Comparison of ENCODE assay signal across 20 cellular contexts in genomic region chrX:23789386-23790146, GRCh38. TPM values are rescaled to one million over a fixed set of nuclear protein-coding genes. Genes with fewer than 3 reads are reported as not detected.
DNase-seq lines count a peak whose midpoint lies in the region; ATAC-seq, FAIRE-seq and TF ChIP-seq lines count a peak whose summit lies in the region.
"Had no signal": no experiment of that assay in that cellular context is flagged by ENCODE, and none has a peak within 500 bp of the region (broad histone marks: within the 10 kb centered on the region; RNA-seq: fewer than 3 reads in every experiment).

No MANE protein-coding gene starts in this region.

- H3K27me3 ChIP-seq in HCT116 (ENCODE audit: insufficient read depth, low read length) (no peaks in the 10 kb centered on the region), Panc1 (ENCODE audit: control insufficient read depth, insufficient read depth, low read length) (no peaks in the 10 kb centered on the region), HepG2 (ENCODE audit: control insufficient read depth in 1 of 2, insufficient read depth in 2 of 2, low read length in 2 of 2) (no peaks in the 10 kb centered on the region), small intestine (ENCODE audit: control insufficient read depth in 2 of 2, insufficient read depth in 2 of 2, low read length in 2 of 2) (no peaks in the 10 kb centered on the region), mammary epithelial cell (ENCODE audit: insufficient read depth, low read length) (no peaks in the 10 kb centered on the region)
- H3K27me3 ChIP-seq: heart left ventricle, suprapubic skin, vagina had no signal

- TF ChIP-seq POLR2A in HCT116 (IDR thresholded peaks at IDR 0.05; ENCODE audit: borderline replicate concordance, extremely low read depth, insufficient read depth, insufficient read length) = no peak
- TF ChIP-seq POLR2A in HepG2 (IDR thresholded peaks at IDR 0.05; ENCODE audit: insufficient read depth in 1 of 2, low read depth in 2 of 2, low read length in 2 of 2) = no peak

- H3K4me3 ChIP-seq in HCT116 (replicated peaks in 1 of 2; ENCODE audit: low read depth in 1 of 2, low read length in 2 of 2) = no peak overlapping the region
- no peak overlapping the region for H3K4me3 ChIP-seq in Panc1 (ENCODE audit: low read depth in 2 of 2, low read length in 2 of 2)
- no peak overlapping the region for H3K4me3 ChIP-seq in HepG2 (replicated peaks in 1 of 3; ENCODE audit: insufficient read depth in 1 of 3, low read depth in 2 of 3, low read length in 3 of 3)
- H3K4me3 ChIP-seq in small intestine (ENCODE audit: low read depth in 1 of 2, low read length in 2 of 2) = no peak overlapping the region
- H3K4me3 ChIP-seq in mammary epithelial cell (replicated peaks in 1 of 3; ENCODE audit: insufficient read depth in 1 of 3, low read depth in 2 of 3, low read length in 3 of 3) = no peak overlapping the region
- H3K4me3 ChIP-seq: heart left ventricle, left ventricle myocardium inferior, psoas muscle, smooth muscle cell, suprapubic skin, vagina had no signal

- POLR2A ChIA-PET in HCT116 (lab: Charles Lee) = interaction anchor here (7.7 kb wide), 1 partner anchor 112 kb away, joined by 75 read pairs; no protein-coding TSS in a partner anchor
- POLR2A ChIA-PET in Panc1 (lab: Charles Lee) = interaction anchor here (0.6 to 1.6 kb wide), 5 partner anchors 18 to 109 kb away, joined by 3 to 12 read pairs (median 7); partner anchors contain the start of gene ACOT9
- POLR2A ChIA-PET in HepG2 (lab: Yijun Ruan, JAX) = no interaction called here

- H4K20me1 ChIP-seq in HCT116 (ENCODE audit: insufficient read depth) (0 out of 2 replicates have a peak, but pooled peaks cover 6% of the 10 kb centered on the region), HepG2 (ENCODE audit: insufficient read depth, low read length) (peaks cover 7% of the 10 kb centered on the region), mammary epithelial cell (ENCODE audit: insufficient read depth, low read length) (no peaks in the 10 kb centered on the region)

- ATAC-seq in HCT116 = no peak
- no peak; the same call in 1 of the 2 replicates for ATAC-seq in Panc1
- ATAC-seq in HepG2 = peak; percentile 40
- no peak for ATAC-seq in HG03565 (IDR thresholded peaks at IDR 0.05; ENCODE audit: unreplicated experiment)
- ATAC-seq: activated CD8-positive, alpha-beta T cell treated with anti-CD3 and anti-CD28 coated beads for 36 hours; heart left ventricle; stimulated activated memory B cell treated with anti-CD40 and anti-IgM and Interleukin-4, amounts not matched to agents 10 μg/mL and 1 μg/mL and 100 μg/mL, for 72 hours had no signal

- H3K9ac ChIP-seq in HCT116 (ENCODE audit: low read length) = no peak overlapping the region
- H3K9ac ChIP-seq in HepG2 (ENCODE audit: insufficient read depth, low read depth, low read length) = peak overlapping the region; percentile 39; the same call in 1 of the 2 replicates
- no peak overlapping the region for H3K9ac ChIP-seq in mammary epithelial cell (ENCODE audit: insufficient read depth, low read length)

- no peaks in the 10 kb centered on the region for H3K9me2 ChIP-seq in HCT116 (ENCODE audit: insufficient read depth)

- FAIRE-seq in HepG2 (lab: Jason Lieb, UNC) (no peak), small intestine (lab: Jason Lieb, UNC) (no peak)

- no peak for TF ChIP-seq CTCF in HCT116 (IDR thresholded peaks at IDR 0.05 in 2 of 3, conservative IDR thresholded peaks at IDR 0.05 in 1 of 3; ENCODE audit: borderline replicate concordance in 1 of 3, insufficient read depth in 1 of 3, low read depth in 2 of 3, low read length in 2 of 3)
- TF ChIP-seq CTCF in Panc1 (IDR thresholded peaks at IDR 0.05) = no peak
- no peak for TF ChIP-seq CTCF in HepG2 (CRISPR knock-in tag; IDR thresholded peaks at IDR 0.05)
- TF ChIP-seq CTCF in mammary epithelial cell (conservative IDR thresholded peaks at IDR 0.05 in 1 of 2, IDR thresholded peaks at IDR 0.05 in 1 of 2; ENCODE audit: extremely low read depth in 1 of 2, insufficient read depth in 1 of 2, low read depth in 1 of 2, low read length in 2 of 2) = no peak

- 0 out of 2 replicates have a peak overlapping the region, but pooled peaks have one; percentile 14 for H3K27ac ChIP-seq in HCT116 (ENCODE audit: low read depth, low read length)
- 0 out of 2 replicates have a peak overlapping the region, but pooled peaks have one; percentile 23 for H3K27ac ChIP-seq in Panc1 (ENCODE audit: low read length)
- peak overlapping the region; percentile 48 for H3K27ac ChIP-seq in HepG2 (ENCODE audit: extremely low read length, insufficient read depth, low read length)
- H3K27ac ChIP-seq in small intestine (ENCODE audit: low read depth in 1 of 2, low read length in 1 of 2) = peak overlapping the region; percentile 55 to 65
- no peak overlapping the region for H3K27ac ChIP-seq in mammary epithelial cell (ENCODE audit: insufficient read depth, low read depth, low read length)
- H3K27ac ChIP-seq: left ventricle myocardium inferior, psoas muscle, suprapubic skin, vagina had no signal

- H3K4me1 ChIP-seq in HCT116 (ENCODE audit: control insufficient read depth in 1 of 2, insufficient read depth in 2 of 2, low read length in 2 of 2) (peaks cover 25 to 35% of the 10 kb centered on the region in 2 experiments), Panc1 (ENCODE audit: control insufficient read depth, insufficient read depth, low read length) (no peaks in the 10 kb centered on the region), HepG2 (ENCODE audit: insufficient read depth, low read length) (peaks cover 34% of the 10 kb centered on the region), small intestine (ENCODE audit: control insufficient read depth in 2 of 2, insufficient read depth in 1 of 2, low read depth in 1 of 2, low read length in 1 of 2) (peaks cover 0 to 6% of the 10 kb centered on the region in 2 donors), mammary epithelial cell (ENCODE audit: insufficient read depth, low read length) (peaks cover 6% of the 10 kb centered on the region)
- H3K4me1 ChIP-seq: psoas muscle, suprapubic skin, vagina had no signal

- TF ChIP-seq EP300 in HepG2 (IDR thresholded peaks at IDR 0.05; ENCODE audit: low read depth in 2 of 2, low read length in 2 of 2) = no peak
- TF ChIP-seq EP300 in HepG2 (CRISPR knock-in tag; IDR thresholded peaks at IDR 0.05; ENCODE audit: borderline replicate concordance) = no peak

- TF ChIP-seq RAD21 in HCT116 (IDR thresholded peaks at IDR 0.05; ENCODE audit: low read depth) = no peak
- TF ChIP-seq RAD21 in HepG2 (CRISPR knock-in tag; IDR thresholded peaks at IDR 0.05) = no peak

- H3K9me3 ChIP-seq in HCT116 (ENCODE audit: control insufficient read depth in 1 of 2, insufficient read depth in 1 of 2, low read depth in 1 of 2, low read length in 2 of 2) = no peaks in the 10 kb centered on the region
- H3K9me3 ChIP-seq in Panc1 (ENCODE audit: control insufficient read depth, insufficient read depth, low read depth, low read length) = no peaks in the 10 kb centered on the region
- H3K9me3 ChIP-seq in HepG2 (ENCODE audit: low read length) = no peaks in the 10 kb centered on the region
- H3K9me3 ChIP-seq in small intestine (ENCODE audit: control insufficient read depth, low read depth) = no peaks in the 10 kb centered on the region
- H3K9me3 ChIP-seq in mammary epithelial cell (replicated peaks; ENCODE audit: insufficient read depth, low read length) = no peaks in the 10 kb centered on the region
- H3K9me3 ChIP-seq: heart left ventricle, left ventricle myocardium inferior, psoas muscle, suprapubic skin, vagina had no signal

- RAD21 ChIA-PET in HCT116 (lab: Charles Lee; ENCODE audit: low non-redundant PET in 1 of 2, low total read pairs in 2 of 2, uncharacterized antibody in 2 of 2, unreplicated experiment in 2 of 2) = no interaction called here

- H2AFZ ChIP-seq in HCT116 (ENCODE audit: low read depth, low read length, poor library complexity, severe bottlenecking) = no peak overlapping the region
- no peak overlapping the region for H2AFZ ChIP-seq in HepG2 (ENCODE audit: low read length)
- H2AFZ ChIP-seq in mammary epithelial cell (ENCODE audit: low read depth, low read length) = no peak overlapping the region

- WGBS in HepG2 (ENCODE audit: low lambda C conversion rate) = 97% methylated on average over 6 of the region's 8 CpGs
- WGBS in small intestine, 3 donors = 70 to 78% (median 74%) methylated on average over 8 of the region's 8 CpGs
- WGBS in mammary epithelial cell (ENCODE audit: low coverage, missing lambda C conversion rate) = 78% methylated on average over 8 of the region's 8 CpGs

- H3K36me3 ChIP-seq in HCT116 (ENCODE audit: control insufficient read depth in 1 of 2, insufficient read depth in 2 of 2, low read length in 2 of 2) (peaks cover 2 to 8% of the 10 kb centered on the region in 2 experiments; a peak in 2 of 4 replicates), Panc1 (ENCODE audit: control insufficient read depth, insufficient read depth, low read length) (peaks cover 3% of the 10 kb centered on the region; the same call in 1 of the 2 replicates), HepG2 (replicated peaks in 1 of 2; ENCODE audit: control insufficient read depth in 1 of 2, insufficient read depth in 2 of 2, low read length in 2 of 2) (peaks cover 0 to 1% of the 10 kb centered on the region in 2 experiments; a peak in 2 of 5 replicates), small intestine (ENCODE audit: control insufficient read depth in 2 of 2, insufficient read depth in 2 of 2, low read length in 2 of 2) (peaks cover 0 to 3% of the 10 kb centered on the region in 2 donors), mammary epithelial cell (ENCODE audit: insufficient read depth, low read length) (no peaks in the 10 kb centered on the region)
- H3K36me3 ChIP-seq: suprapubic skin, vagina had no signal

- DNase-seq in HCT116 (ENCODE audit: low read depth, low spot score) (no peak), Panc1 (ENCODE audit: low read depth, low spot score) (no peak), HepG2 (ENCODE audit: low spot score) (no peak), small intestine (no peak), T-helper 2 cell (no peak), mammary epithelial cell (no peak)
- DNase-seq: activated CD4-positive, alpha-beta T cell treated with anti-CD3 and anti-CD28 coated beads for 1 hour; activated CD8-positive, alpha-beta T cell treated with anti-CD3 and anti-CD28 coated beads for 36 hours; heart left ventricle; KG1; left ventricle myocardium inferior; NCI-H1694; NCI-H526; psoas muscle; T-helper 1 cell had no signal

- CTCF ChIA-PET in HCT116 (lab: Charles Lee) = no interaction called here
- CTCF ChIA-PET in Panc1 (lab: Charles Lee) = no interaction called here
- CTCF ChIA-PET in HepG2 (lab: Yijun Ruan, JAX; ENCODE audit: low intra/inter-chr PET ratio, low total read pairs) = no interaction called here
- CTCF ChIA-PET in mammary epithelial cell (lab: Charles Lee; ENCODE audit: low non-redundant PET) = no interaction called here

- dilution Hi-C loops in mammary epithelial cell (cut with HindIII; ENCODE audit: low sequenced_read_pairs) = loop anchor here (5.0 kb wide), 1 partner anchor 113 kb away; no protein-coding TSS in a partner anchor

- in situ Hi-C loops in Panc1 (cut with HindIII; ENCODE audit: low pct_unique_long_range_greater_than_20kb, low sequenced_read_pairs) (no loop called here), HepG2 (cut with HindIII; ENCODE audit: extremely low pct_ligation_motif_present, low pct_unique_long_range_greater_than_20kb) (no loop called here), mammary epithelial cell (cut with MboI; ENCODE audit: low sequenced_read_pairs in 2 of 2) (no loop called here)

- no peak overlapping the region for H3K4me2 ChIP-seq in HCT116 (ENCODE audit: low read length)
- H3K4me2 ChIP-seq in HepG2 (ENCODE audit: low read depth, low read length) = peak overlapping the region; percentile 42; the same call in 1 of the 2 replicates
- no peak overlapping the region for H3K4me2 ChIP-seq in mammary epithelial cell (ENCODE audit: insufficient read depth, low read depth, low read length)
- H3K4me2 ChIP-seq: smooth muscle cell had no signal

- peaks cover 7% of the 10 kb centered on the region; the same call in 1 of the 2 replicates for H3K79me2 ChIP-seq in HCT116 (ENCODE audit: insufficient read depth, low read length)
- peaks cover 6% of the 10 kb centered on the region for H3K79me2 ChIP-seq in HepG2 (ENCODE audit: insufficient read depth, low read length)
- H3K79me2 ChIP-seq in mammary epithelial cell (ENCODE audit: insufficient read depth, low read length) = peaks cover 6% of the 10 kb centered on the region

- intact Hi-C loops in HCT116 (cut with micrococcal nuclease) = loop anchor here (2.0 kb wide), 1 partner anchor 17 kb away; no protein-coding TSS in a partner anchor
- intact Hi-C loops in Panc1 (cut with micrococcal nuclease; ENCODE audit: unreplicated experiment) = no loop called here
- intact Hi-C loops in HepG2 (cut with micrococcal nuclease; ENCODE audit: unreplicated experiment) = loop anchor here (2.0 to 10.0 kb wide), 2 partner anchors 15 to 1945 kb away; no protein-coding TSS in a partner anchor
- intact Hi-C loops in mammary epithelial cell (cut with micrococcal nuclease) = loop anchor here (10.0 kb wide), 1 partner anchor 235 kb away; the partner anchor contains the start of gene KLHL15

- no TSS peak for BruUV-seq in HCT116 (replicated peaks; lab: Mats Ljungman, UMichigan)
- no TSS peak for BruUV-seq in Panc1 (replicated peaks; lab: Mats Ljungman, UMichigan)
- no TSS peak for BruUV-seq in HepG2 (replicated peaks; lab: Mats Ljungman, UMichigan)
- BruUV-seq in mammary epithelial cell (replicated peaks; lab: Mats Ljungman, UMichigan) = no TSS peak

RNA-seq across cellular contexts. Expression of gene SAT1, which starts 6.6 kb away (rescaled TPM):
- total RNA-seq in HCT116 (2021; ENCODE audit: unreplicated experiment) = 821 TPM
- 1,117 and 1,190 TPM in 2 replicates for polyA plus RNA-seq in HCT116 (2012)
- total RNA-seq in Panc1 (2021; ENCODE audit: unreplicated experiment) = 173 TPM
- polyA plus RNA-seq in Panc1 (2012; ENCODE audit: insufficient read length) = 215 TPM
- total RNA-seq in HepG2 (2016; rRNA removed; fragmentation: Illumina TruSeq; extraction: Trizol) = 216 and 237 TPM in 2 replicates
- 71.5 and 78.9 TPM in 2 replicates for total RNA-seq in HepG2 (2016; cell fraction: cytosol; rRNA removed; fragmentation: Illumina TruSeq; extraction: Trizol; ENCODE audit: low read depth)
- total RNA-seq in HepG2 (2016; cell fraction: insoluble cytoplasmic fraction; rRNA removed; fragmentation: Illumina TruSeq; extraction: Trizol) = 224 and 242 TPM in 2 replicates
- total RNA-seq in HepG2 (2016; cell fraction: membrane; rRNA removed; fragmentation: Illumina TruSeq; extraction: Trizol) = 183 and 209 TPM in 2 replicates
- 221 and 242 TPM in 2 replicates for total RNA-seq in HepG2 (2016; cell fraction: nucleus; rRNA removed; fragmentation: Illumina TruSeq; extraction: Trizol)
- polyA plus RNA-seq in HepG2 (2011; rRNA removed) = 1,213 and 1,243 TPM in 2 replicates
- polyA plus RNA-seq in HepG2 (2011; cell fraction: cytosol; rRNA removed) = 501 and 788 TPM in 2 replicates
- polyA plus RNA-seq in HepG2 (2011; cell fraction: nucleus; rRNA removed) = 2,273 and 3,133 TPM in 2 replicates
- 931 and 961 TPM in 2 replicates for polyA plus RNA-seq in HepG2 (2012)
- polyA plus RNA-seq in HepG2 (2016; cell fraction: cytosol; fragmentation: Illumina TruSeq; extraction: Trizol; ENCODE audit: low read depth) = 82.9 and 86.6 TPM in 2 replicates
- 238 and 267 TPM in 2 replicates for polyA plus RNA-seq in HepG2 (2016; cell fraction: insoluble cytoplasmic fraction; fragmentation: Illumina TruSeq; extraction: Trizol; ENCODE audit: low read depth)
- polyA plus RNA-seq in HepG2 (2016; cell fraction: membrane; fragmentation: Illumina TruSeq; extraction: Trizol; ENCODE audit: low read depth) = 166 and 177 TPM in 2 replicates
- 367 and 400 TPM in 2 replicates for polyA plus RNA-seq in HepG2 (2016; cell fraction: nucleus; fragmentation: Illumina TruSeq; extraction: Trizol; ENCODE audit: insufficient read depth, low read depth)
- 38.8 and 128 TPM in 2 replicates for polyA minus RNA-seq in HepG2 (2011; rRNA and poly(A)+ RNA removed; ENCODE audit: low replicate concordance)
- 149 and 175 TPM in 2 replicates for polyA minus RNA-seq in HepG2 (2011; cell fraction: cytosol; rRNA and poly(A)+ RNA removed)
- 734 and 963 TPM in 2 replicates for polyA minus RNA-seq in HepG2 (2011; cell fraction: nucleus; rRNA and poly(A)+ RNA removed)
- polyA plus RNA-seq in small intestine = 1,000 to 10,000 TPM in 1 of 3 donors, 100 to 1,000 TPM in 2; 412 to 1,273 (median 926) TPM
- 100 to 1,000 TPM; 453 to 593 TPM for total RNA-seq in mammary epithelial cell
- polyA plus RNA-seq in mammary epithelial cell = 296 TPM
- polyA minus RNA-seq in mammary epithelial cell = 156 TPM

RNA-seq across cellular contexts. Expression of gene ACOT9, which starts 46.5 kb away (rescaled TPM):
- total RNA-seq in HCT116 (2021; ENCODE audit: unreplicated experiment) (59.7 TPM), Panc1 (2021; ENCODE audit: unreplicated experiment) (44.5 TPM), HepG2 (2016; rRNA removed; fragmentation: Illumina TruSeq; extraction: Trizol) (35.1 and 36.9 TPM in 2 replicates), mammary epithelial cell (10 to 100 TPM; 57.8 to 74.1 TPM)
- polyA plus RNA-seq in HCT116 (2012) = 41.2 and 49.7 TPM in 2 replicates
- polyA plus RNA-seq in Panc1 (2012; ENCODE audit: insufficient read length) = 28.7 TPM
- total RNA-seq in HepG2 (2016; cell fraction: cytosol; rRNA removed; fragmentation: Illumina TruSeq; extraction: Trizol; ENCODE audit: low read depth) = 9.2 and 9.7 TPM in 2 replicates
- 34.3 and 34.8 TPM in 2 replicates for total RNA-seq in HepG2 (2016; cell fraction: insoluble cytoplasmic fraction; rRNA removed; fragmentation: Illumina TruSeq; extraction: Trizol)
- 9.3 and 11.4 TPM in 2 replicates for total RNA-seq in HepG2 (2016; cell fraction: membrane; rRNA removed; fragmentation: Illumina TruSeq; extraction: Trizol)
- total RNA-seq in HepG2 (2016; cell fraction: nucleus; rRNA removed; fragmentation: Illumina TruSeq; extraction: Trizol) = 35.5 and 38.1 TPM in 2 replicates
- polyA plus RNA-seq in HepG2 (2011; rRNA removed) (28.7 and 33.3 TPM in 2 replicates), small intestine (10 to 100 TPM; 20.1 to 43.8 (median 41.3) TPM), mammary epithelial cell (45.4 TPM)
- 13.6 and 18.4 TPM in 2 replicates for polyA plus RNA-seq in HepG2 (2011; cell fraction: cytosol; rRNA removed)
- polyA plus RNA-seq in HepG2 (2011; cell fraction: nucleus; rRNA removed) = 46.5 and 58.9 TPM in 2 replicates
- 21.9 and 23.2 TPM in 2 replicates for polyA plus RNA-seq in HepG2 (2012)
- 3.1 and 3.8 TPM in 2 replicates for polyA plus RNA-seq in HepG2 (2016; cell fraction: cytosol; fragmentation: Illumina TruSeq; extraction: Trizol; ENCODE audit: low read depth)
- 26.2 and 26.3 TPM in 2 replicates for polyA plus RNA-seq in HepG2 (2016; cell fraction: insoluble cytoplasmic fraction; fragmentation: Illumina TruSeq; extraction: Trizol; ENCODE audit: low read depth)
- 5.8 and 5.9 TPM in 2 replicates for polyA plus RNA-seq in HepG2 (2016; cell fraction: membrane; fragmentation: Illumina TruSeq; extraction: Trizol; ENCODE audit: low read depth)
- 71.1 and 73.9 TPM in 2 replicates for polyA plus RNA-seq in HepG2 (2016; cell fraction: nucleus; fragmentation: Illumina TruSeq; extraction: Trizol; ENCODE audit: insufficient read depth, low read depth)
- polyA minus RNA-seq in HepG2 (2011; rRNA and poly(A)+ RNA removed; ENCODE audit: low replicate concordance) = 21.3 and 33.6 TPM in 2 replicates
- 14.2 and 15.7 TPM in 2 replicates for polyA minus RNA-seq in HepG2 (2011; cell fraction: cytosol; rRNA and poly(A)+ RNA removed)
- 34.6 and 40.5 TPM in 2 replicates for polyA minus RNA-seq in HepG2 (2011; cell fraction: nucleus; rRNA and poly(A)+ RNA removed)
- 50.8 TPM for polyA minus RNA-seq in mammary epithelial cell
